In the genomic region with DNA sequence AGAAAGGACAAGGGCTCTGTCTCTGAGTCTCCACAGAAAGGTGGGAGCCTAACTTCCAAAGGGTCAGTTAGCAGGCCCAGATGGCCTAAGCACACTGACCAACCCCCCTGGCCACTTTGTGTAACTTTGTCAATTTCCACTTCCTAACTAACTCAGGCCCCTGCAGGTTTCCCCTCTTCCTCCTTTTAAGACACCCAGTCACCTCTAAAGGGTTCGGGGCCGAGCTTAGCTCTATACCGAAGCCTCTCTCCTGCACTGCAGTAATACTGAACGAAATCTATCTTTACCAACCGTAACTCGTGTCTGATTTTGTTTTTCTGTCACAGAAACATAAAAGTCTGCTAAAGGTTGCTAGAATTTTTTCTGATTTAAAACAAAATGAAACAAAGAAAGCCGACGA, we compare ENCODE assay signal across 1 cellular context.
TF ChIP-seq lines count a peak whose summit lies in the region.

No MANE protein-coding gene starts in this region.

TF ChIP-seq in WTC11, 78 proteins besides CTCF, POLR2A, EP300 and RAD21 (continued from another document):
- TF ChIP-seq, protein P1, sequence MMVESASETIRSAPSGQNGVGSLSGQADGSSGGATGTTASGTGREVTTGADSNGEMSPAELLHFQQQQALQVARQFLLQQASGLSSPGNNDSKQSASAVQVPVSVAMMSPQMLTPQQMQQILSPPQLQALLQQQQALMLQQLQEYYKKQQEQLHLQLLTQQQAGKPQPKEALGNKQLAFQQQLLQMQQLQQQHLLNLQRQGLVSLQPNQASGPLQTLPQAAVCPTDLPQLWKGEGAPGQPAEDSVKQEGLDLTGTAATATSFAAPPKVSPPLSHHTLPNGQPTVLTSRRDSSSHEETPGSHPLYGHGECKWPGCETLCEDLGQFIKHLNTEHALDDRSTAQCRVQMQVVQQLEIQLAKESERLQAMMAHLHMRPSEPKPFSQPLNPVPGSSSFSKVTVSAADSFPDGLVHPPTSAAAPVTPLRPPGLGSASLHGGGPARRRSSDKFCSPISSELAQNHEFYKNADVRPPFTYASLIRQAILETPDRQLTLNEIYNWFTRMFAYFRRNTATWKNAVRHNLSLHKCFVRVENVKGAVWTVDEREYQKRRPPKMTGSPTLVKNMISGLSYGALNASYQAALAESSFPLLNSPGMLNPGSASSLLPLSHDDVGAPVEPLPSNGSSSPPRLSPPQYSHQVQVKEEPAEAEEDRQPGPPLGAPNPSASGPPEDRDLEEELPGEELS (CRISPR knock-in tag; IDR thresholded peaks at IDR 0.05): no peak
- TF ChIP-seq SMAD3 (CRISPR knock-in tag; IDR thresholded peaks at IDR 0.05; ENCODE audit: borderline replicate concordance): no peak
- TF ChIP-seq, protein P2, sequence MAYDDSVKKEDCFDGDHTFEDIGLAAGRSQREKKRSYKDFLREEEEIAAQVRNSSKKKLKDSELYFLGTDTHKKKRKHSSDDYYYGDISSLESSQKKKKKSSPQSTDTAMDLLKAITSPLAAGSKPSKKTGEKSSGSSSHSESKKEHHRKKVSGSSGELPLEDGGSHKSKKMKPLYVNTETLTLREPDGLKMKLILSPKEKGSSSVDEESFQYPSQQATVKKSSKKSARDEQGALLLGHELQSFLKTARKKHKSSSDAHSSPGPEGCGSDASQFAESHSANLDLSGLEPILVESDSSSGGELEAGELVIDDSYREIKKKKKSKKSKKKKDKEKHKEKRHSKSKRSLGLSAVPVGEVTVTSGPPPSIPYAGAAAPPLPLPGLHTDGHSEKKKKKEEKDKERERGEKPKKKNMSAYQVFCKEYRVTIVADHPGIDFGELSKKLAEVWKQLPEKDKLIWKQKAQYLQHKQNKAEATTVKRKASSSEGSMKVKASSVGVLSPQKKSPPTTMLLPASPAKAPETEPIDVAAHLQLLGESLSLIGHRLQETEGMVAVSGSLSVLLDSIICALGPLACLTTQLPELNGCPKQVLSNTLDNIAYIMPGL (CRISPR knock-in tag; IDR thresholded peaks at IDR 0.05): no peak
- TF ChIP-seq SOX15 (CRISPR knock-in tag; IDR thresholded peaks at IDR 0.05): no peak
- no peak for TF ChIP-seq HMGA2 (CRISPR knock-in tag; IDR thresholded peaks at IDR 0.05)
- TF ChIP-seq ZBTB21 (CRISPR knock-in tag; IDR thresholded peaks at IDR 0.05; ENCODE audit: borderline replicate concordance): no peak
- TF ChIP-seq, protein P3, sequence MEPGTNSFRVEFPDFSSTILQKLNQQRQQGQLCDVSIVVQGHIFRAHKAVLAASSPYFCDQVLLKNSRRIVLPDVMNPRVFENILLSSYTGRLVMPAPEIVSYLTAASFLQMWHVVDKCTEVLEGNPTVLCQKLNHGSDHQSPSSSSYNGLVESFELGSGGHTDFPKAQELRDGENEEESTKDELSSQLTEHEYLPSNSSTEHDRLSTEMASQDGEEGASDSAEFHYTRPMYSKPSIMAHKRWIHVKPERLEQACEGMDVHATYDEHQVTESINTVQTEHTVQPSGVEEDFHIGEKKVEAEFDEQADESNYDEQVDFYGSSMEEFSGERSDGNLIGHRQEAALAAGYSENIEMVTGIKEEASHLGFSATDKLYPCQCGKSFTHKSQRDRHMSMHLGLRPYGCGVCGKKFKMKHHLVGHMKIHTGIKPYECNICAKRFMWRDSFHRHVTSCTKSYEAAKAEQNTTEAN (CRISPR knock-in tag; IDR thresholded peaks at IDR 0.05): no peak
- TF ChIP-seq, protein P4, sequence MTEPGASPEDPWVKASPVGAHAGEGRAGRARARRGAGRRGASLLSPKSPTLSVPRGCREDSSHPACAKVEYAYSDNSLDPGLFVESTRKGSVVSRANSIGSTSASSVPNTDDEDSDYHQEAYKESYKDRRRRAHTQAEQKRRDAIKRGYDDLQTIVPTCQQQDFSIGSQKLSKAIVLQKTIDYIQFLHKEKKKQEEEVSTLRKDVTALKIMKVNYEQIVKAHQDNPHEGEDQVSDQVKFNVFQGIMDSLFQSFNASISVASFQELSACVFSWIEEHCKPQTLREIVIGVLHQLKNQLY (CRISPR knock-in tag; IDR thresholded peaks at IDR 0.05): no peak
- TF ChIP-seq, protein P5, sequence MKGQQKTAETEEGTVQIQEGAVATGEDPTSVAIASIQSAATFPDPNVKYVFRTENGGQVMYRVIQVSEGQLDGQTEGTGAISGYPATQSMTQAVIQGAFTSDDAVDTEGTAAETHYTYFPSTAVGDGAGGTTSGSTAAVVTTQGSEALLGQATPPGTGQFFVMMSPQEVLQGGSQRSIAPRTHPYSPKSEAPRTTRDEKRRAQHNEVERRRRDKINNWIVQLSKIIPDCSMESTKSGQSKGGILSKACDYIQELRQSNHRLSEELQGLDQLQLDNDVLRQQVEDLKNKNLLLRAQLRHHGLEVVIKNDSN (CRISPR knock-in tag; IDR thresholded peaks at IDR 0.05): no peak
- TF ChIP-seq ESRRA (CRISPR knock-in tag; IDR thresholded peaks at IDR 0.05; ENCODE audit: borderline replicate concordance): no peak
- TF ChIP-seq JAZF1 (CRISPR knock-in tag; IDR thresholded peaks at IDR 0.05): no peak
- TF ChIP-seq, protein P6, sequence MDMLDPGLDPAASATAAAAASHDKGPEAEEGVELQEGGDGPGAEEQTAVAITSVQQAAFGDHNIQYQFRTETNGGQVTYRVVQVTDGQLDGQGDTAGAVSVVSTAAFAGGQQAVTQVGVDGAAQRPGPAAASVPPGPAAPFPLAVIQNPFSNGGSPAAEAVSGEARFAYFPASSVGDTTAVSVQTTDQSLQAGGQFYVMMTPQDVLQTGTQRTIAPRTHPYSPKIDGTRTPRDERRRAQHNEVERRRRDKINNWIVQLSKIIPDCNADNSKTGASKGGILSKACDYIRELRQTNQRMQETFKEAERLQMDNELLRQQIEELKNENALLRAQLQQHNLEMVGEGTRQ (CRISPR knock-in tag; IDR thresholded peaks at IDR 0.05): no peak
